2 cellular contexts compared by ENCODE assay signal in the genomic region with DNA sequence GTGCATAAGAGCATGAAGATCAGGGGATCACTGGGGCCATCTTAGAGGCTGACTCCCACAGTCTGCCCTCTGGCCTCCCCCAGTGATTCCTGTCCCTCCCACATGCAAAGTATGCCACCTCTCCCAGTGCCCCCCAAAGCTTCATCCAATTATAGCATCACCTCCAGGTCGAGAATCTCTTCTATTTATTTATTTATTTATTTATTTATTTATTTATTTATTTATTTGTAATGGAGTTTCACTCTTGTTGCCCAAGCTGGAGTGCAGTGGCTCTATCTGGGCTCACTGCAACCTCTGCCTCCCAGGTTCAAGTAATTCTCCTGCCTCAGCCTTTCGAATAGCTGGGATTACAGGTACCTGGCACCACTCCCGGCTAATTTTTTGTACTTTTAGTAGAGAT.
TF ChIP-seq lines count a peak whose summit lies in the region.

No MANE protein-coding gene starts in this region.

TF ChIP-seq in A549, 52 proteins besides CTCF, POLR2A, EP300 and RAD21:
- peak; percentile 51; the same call in 1 of the 2 replicates for TF ChIP-seq ZC3H11A (IDR thresholded peaks at IDR 0.05)
- no peak for TF ChIP-seq MYC (IDR thresholded peaks at IDR 0.05; ENCODE audit: borderline replicate concordance, low read length)

TF ChIP-seq in HEK293, 187 proteins besides CTCF, POLR2A, EP300 and RAD21 (continues in another document):
- no peak for TF ChIP-seq ZNF677 (tag by site-specific recombination; IDR thresholded peaks at IDR 0.05)
- TF ChIP-seq ZNF19 (tag by site-specific recombination; IDR thresholded peaks at IDR 0.05; ENCODE audit: low read depth) = 0 out of 2 replicates have a peak, but pooled peaks have one; percentile 42
- TF ChIP-seq ZNF777 (tag by site-specific recombination; IDR thresholded peaks at IDR 0.05; ENCODE audit: borderline replicate concordance) = no peak
- TF ChIP-seq BCL11A (tag by site-specific recombination; IDR thresholded peaks at IDR 0.05; ENCODE audit: low read depth) = no peak
- TF ChIP-seq ZNF292 (tag by site-specific recombination; IDR thresholded peaks at IDR 0.05; ENCODE audit: borderline replicate concordance, low read depth) = 0 out of 2 replicates have a peak, but pooled peaks have one; percentile 68
- TF ChIP-seq ZNF394 (tag by site-specific recombination; IDR thresholded peaks at IDR 0.05; ENCODE audit: borderline replicate concordance) = peak; percentile 95
- TF ChIP-seq ZNF664 (tag by site-specific recombination; IDR thresholded peaks at IDR 0.05) = 0 out of 2 replicates have a peak, but pooled peaks have one; percentile 58
- peak; percentile 83; the same call in 1 of the 2 replicates for TF ChIP-seq ZNF140 (tag by site-specific recombination; IDR thresholded peaks at IDR 0.05)
- peak; percentile 51 for TF ChIP-seq ZNF654 (tag by site-specific recombination; IDR thresholded peaks at IDR 0.05; ENCODE audit: low read depth)
- TF ChIP-seq, protein P1, sequence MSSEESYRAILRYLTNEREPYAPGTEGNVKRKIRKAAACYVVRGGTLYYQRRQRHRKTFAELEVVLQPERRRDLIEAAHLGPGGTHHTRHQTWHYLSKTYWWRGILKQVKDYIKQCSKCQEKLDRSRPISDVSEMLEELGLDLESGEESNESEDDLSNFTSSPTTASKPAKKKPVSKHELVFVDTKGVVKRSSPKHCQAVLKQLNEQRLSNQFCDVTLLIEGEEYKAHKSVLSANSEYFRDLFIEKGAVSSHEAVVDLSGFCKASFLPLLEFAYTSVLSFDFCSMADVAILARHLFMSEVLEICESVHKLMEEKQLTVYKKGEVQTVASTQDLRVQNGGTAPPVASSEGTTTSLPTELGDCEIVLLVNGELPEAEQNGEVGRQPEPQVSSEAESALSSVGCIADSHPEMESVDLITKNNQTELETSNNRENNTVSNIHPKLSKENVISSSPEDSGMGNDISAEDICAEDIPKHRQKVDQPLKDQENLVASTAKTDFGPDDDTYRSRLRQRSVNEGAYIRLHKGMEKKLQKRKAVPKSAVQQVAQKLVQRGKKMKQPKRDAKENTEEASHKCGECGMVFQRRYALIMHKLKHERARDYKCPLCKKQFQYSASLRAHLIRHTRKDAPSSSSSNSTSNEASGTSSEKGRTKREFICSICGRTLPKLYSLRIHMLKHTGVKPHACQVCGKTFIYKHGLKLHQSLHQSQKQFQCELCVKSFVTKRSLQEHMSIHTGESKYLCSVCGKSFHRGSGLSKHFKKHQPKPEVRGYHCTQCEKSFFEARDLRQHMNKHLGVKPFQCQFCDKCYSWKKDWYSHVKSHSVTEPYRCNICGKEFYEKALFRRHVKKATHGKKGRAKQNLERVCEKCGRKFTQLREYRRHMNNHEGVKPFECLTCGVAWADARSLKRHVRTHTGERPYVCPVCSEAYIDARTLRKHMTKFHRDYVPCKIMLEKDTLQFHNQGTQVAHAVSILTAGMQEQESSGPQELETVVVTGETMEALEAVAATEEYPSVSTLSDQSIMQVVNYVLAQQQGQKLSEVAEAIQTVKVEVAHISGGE (tag by site-specific recombination; conservative IDR thresholded peaks at IDR 0.05; ENCODE audit: low read depth) = peak; percentile 77
- TF ChIP-seq, protein P2, sequence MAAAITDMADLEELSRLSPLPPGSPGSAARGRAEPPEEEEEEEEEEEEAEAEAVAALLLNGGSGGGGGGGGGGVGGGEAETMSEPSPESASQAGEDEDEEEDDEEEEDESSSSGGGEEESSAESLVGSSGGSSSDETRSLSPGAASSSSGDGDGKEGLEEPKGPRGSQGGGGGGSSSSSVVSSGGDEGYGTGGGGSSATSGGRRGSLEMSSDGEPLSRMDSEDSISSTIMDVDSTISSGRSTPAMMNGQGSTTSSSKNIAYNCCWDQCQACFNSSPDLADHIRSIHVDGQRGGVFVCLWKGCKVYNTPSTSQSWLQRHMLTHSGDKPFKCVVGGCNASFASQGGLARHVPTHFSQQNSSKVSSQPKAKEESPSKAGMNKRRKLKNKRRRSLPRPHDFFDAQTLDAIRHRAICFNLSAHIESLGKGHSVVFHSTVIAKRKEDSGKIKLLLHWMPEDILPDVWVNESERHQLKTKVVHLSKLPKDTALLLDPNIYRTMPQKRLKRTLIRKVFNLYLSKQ (tag by site-specific recombination; IDR thresholded peaks at IDR 0.05; ENCODE audit: borderline replicate concordance) = 0 out of 2 replicates have a peak, but pooled peaks have one; percentile 71
- TF ChIP-seq ZNF169 (tag by site-specific recombination; IDR thresholded peaks at IDR 0.05) = no peak
- TF ChIP-seq, protein P3, sequence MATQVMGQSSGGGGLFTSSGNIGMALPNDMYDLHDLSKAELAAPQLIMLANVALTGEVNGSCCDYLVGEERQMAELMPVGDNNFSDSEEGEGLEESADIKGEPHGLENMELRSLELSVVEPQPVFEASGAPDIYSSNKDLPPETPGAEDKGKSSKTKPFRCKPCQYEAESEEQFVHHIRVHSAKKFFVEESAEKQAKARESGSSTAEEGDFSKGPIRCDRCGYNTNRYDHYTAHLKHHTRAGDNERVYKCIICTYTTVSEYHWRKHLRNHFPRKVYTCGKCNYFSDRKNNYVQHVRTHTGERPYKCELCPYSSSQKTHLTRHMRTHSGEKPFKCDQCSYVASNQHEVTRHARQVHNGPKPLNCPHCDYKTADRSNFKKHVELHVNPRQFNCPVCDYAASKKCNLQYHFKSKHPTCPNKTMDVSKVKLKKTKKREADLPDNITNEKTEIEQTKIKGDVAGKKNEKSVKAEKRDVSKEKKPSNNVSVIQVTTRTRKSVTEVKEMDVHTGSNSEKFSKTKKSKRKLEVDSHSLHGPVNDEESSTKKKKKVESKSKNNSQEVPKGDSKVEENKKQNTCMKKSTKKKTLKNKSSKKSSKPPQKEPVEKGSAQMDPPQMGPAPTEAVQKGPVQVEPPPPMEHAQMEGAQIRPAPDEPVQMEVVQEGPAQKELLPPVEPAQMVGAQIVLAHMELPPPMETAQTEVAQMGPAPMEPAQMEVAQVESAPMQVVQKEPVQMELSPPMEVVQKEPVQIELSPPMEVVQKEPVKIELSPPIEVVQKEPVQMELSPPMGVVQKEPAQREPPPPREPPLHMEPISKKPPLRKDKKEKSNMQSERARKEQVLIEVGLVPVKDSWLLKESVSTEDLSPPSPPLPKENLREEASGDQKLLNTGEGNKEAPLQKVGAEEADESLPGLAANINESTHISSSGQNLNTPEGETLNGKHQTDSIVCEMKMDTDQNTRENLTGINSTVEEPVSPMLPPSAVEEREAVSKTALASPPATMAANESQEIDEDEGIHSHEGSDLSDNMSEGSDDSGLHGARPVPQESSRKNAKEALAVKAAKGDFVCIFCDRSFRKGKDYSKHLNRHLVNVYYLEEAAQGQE (tag by site-specific recombination; IDR thresholded peaks at IDR 0.05) = peak; percentile 72
- TF ChIP-seq, protein P4, sequence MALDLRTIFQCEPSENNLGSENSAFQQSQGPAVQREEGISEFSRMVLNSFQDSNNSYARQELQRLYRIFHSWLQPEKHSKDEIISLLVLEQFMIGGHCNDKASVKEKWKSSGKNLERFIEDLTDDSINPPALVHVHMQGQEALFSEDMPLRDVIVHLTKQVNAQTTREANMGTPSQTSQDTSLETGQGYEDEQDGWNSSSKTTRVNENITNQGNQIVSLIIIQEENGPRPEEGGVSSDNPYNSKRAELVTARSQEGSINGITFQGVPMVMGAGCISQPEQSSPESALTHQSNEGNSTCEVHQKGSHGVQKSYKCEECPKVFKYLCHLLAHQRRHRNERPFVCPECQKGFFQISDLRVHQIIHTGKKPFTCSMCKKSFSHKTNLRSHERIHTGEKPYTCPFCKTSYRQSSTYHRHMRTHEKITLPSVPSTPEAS (tag by site-specific recombination; IDR thresholded peaks at IDR 0.05) = no peak
- peak; percentile 61 for TF ChIP-seq ZBTB8A (tag by site-specific recombination; IDR thresholded peaks at IDR 0.05)
- no peak for TF ChIP-seq ZBTB7A (tag by site-specific recombination; IDR thresholded peaks at IDR 0.05; ENCODE audit: low read depth)
- TF ChIP-seq ZNF510 (tag by site-specific recombination; IDR thresholded peaks at IDR 0.05; ENCODE audit: insufficient replicate concordance) = peak; percentile 84
- no peak for TF ChIP-seq ZNF423 (tag by site-specific recombination; IDR thresholded peaks at IDR 0.05)
- peak; percentile 81; the same call in 1 of the 2 replicates for TF ChIP-seq ZNF202 (tag by site-specific recombination; IDR thresholded peaks at IDR 0.05; ENCODE audit: borderline replicate concordance)
- peak; percentile 44; the same call in 1 of the 2 replicates for TF ChIP-seq GFI1B (tag by site-specific recombination; IDR thresholded peaks at IDR 0.05)
- no peak for TF ChIP-seq ZNF114 (tag by site-specific recombination; IDR thresholded peaks at IDR 0.05)
- no peak for TF ChIP-seq GLI4 (tag by site-specific recombination; IDR thresholded peaks at IDR 0.05)
- no peak for TF ChIP-seq ZNF16 (tag by site-specific recombination; IDR thresholded peaks at IDR 0.05; ENCODE audit: low read depth)
- no peak for TF ChIP-seq KLF8 (tag by site-specific recombination; IDR thresholded peaks at IDR 0.05)
- TF ChIP-seq ZNF555 (tag by site-specific recombination; conservative IDR thresholded peaks at IDR 0.05) = peak; percentile 84
- 0 out of 2 replicates have a peak, but pooled peaks have one; percentile 24 for TF ChIP-seq ZNF530 (tag by site-specific recombination; IDR thresholded peaks at IDR 0.05; ENCODE audit: low read depth)
- peak; percentile 62; the same call in 1 of the 2 replicates for TF ChIP-seq ZNF501 (tag by site-specific recombination; IDR thresholded peaks at IDR 0.05)
- TF ChIP-seq ZNF354C (tag by site-specific recombination; IDR thresholded peaks at IDR 0.05; ENCODE audit: borderline replicate concordance, low read depth) = peak; percentile 68; the same call in 1 of the 2 replicates
- 0 out of 2 replicates have a peak, but pooled peaks have one; percentile 56 for TF ChIP-seq ZNF433 (tag by site-specific recombination; IDR thresholded peaks at IDR 0.05; ENCODE audit: low read depth)
- no peak for TF ChIP-seq ZNF670 (tag by site-specific recombination; IDR thresholded peaks at IDR 0.05; ENCODE audit: low read depth)
- peak; percentile 50; the same call in 1 of the 2 replicates for TF ChIP-seq ZBTB21 (tag by site-specific recombination; IDR thresholded peaks at IDR 0.05)
- TF ChIP-seq ZNF560 (tag by site-specific recombination; IDR thresholded peaks at IDR 0.05; ENCODE audit: borderline replicate concordance) = peak; percentile 65; the same call in 1 of the 2 replicates
- no peak for TF ChIP-seq HOXA7 (CRISPR knock-in tag; IDR thresholded peaks at IDR 0.05; ENCODE audit: borderline replicate concordance)
- TF ChIP-seq ZNF629 (tag by site-specific recombination; IDR thresholded peaks at IDR 0.05) = peak; percentile 54
- TF ChIP-seq, protein P5, sequence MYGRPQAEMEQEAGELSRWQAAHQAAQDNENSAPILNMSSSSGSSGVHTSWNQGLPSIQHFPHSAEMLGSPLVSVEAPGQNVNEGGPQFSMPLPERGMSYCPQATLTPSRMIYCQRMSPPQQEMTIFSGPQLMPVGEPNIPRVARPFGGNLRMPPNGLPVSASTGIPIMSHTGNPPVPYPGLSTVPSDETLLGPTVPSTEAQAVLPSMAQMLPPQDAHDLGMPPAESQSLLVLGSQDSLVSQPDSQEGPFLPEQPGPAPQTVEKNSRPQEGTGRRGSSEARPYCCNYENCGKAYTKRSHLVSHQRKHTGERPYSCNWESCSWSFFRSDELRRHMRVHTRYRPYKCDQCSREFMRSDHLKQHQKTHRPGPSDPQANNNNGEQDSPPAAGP (tag by site-specific recombination; IDR thresholded peaks at IDR 0.05) = no peak
- TF ChIP-seq ZNF223 (tag by site-specific recombination; IDR thresholded peaks at IDR 0.05) = 0 out of 2 replicates have a peak, but pooled peaks have one; percentile 17
- peak; percentile 44; the same call in 1 of the 2 replicates for TF ChIP-seq ZXDB (tag by site-specific recombination; IDR thresholded peaks at IDR 0.05)
- no peak for TF ChIP-seq OSR2 (tag by site-specific recombination; IDR thresholded peaks at IDR 0.05)
- peak; percentile 86 for TF ChIP-seq ZNF426 (tag by site-specific recombination; IDR thresholded peaks at IDR 0.05)
- TF ChIP-seq SCRT2 (tag by site-specific recombination; IDR thresholded peaks at IDR 0.05) = no peak
- TF ChIP-seq ZNF558 (tag by site-specific recombination; IDR thresholded peaks at IDR 0.05) = peak; percentile 68; the same call in 1 of the 2 replicates
- TF ChIP-seq, protein P6, sequence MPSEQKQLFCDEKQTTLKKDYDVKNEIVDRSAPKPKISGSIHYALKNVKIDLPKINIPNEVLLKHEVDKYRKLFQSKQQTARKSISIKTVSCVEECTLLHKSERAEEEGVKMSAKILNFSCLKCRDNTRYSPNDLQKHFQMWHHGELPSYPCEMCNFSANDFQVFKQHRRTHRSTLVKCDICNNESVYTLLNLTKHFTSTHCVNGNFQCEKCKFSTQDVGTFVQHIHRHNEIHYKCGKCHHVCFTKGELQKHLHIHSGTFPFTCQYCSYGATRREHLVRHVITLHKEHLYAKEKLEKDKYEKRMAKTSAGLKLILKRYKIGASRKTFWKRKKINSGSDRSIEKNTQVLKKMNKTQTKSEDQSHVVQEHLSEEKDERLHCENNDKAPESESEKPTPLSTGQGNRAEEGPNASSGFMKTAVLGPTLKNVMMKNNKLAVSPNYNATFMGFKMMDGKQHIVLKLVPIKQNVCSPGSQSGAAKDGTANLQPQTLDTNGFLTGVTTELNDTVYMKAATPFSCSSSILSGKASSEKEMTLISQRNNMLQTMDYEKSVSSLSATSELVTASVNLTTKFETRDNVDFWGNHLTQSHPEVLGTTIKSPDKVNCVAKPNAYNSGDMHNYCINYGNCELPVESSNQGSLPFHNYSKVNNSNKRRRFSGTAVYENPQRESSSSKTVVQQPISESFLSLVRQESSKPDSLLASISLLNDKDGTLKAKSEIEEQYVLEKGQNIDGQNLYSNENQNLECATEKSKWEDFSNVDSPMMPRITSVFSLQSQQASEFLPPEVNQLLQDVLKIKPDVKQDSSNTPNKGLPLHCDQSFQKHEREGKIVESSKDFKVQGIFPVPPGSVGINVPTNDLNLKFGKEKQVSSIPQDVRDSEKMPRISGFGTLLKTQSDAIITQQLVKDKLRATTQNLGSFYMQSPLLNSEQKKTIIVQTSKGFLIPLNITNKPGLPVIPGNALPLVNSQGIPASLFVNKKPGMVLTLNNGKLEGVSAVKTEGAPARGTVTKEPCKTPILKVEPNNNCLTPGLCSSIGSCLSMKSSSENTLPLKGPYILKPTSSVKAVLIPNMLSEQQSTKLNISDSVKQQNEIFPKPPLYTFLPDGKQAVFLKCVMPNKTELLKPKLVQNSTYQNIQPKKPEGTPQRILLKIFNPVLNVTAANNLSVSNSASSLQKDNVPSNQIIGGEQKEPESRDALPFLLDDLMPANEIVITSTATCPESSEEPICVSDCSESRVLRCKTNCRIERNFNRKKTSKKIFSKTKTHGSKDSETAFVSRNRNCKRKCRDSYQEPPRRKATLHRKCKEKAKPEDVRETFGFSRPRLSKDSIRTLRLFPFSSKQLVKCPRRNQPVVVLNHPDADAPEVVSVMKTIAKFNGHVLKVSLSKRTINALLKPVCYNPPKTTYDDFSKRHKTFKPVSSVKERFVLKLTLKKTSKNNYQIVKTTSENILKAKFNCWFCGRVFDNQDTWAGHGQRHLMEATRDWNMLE (tag by site-specific recombination; conservative IDR thresholded peaks at IDR 0.05; ENCODE audit: low read depth) = peak; percentile 86
- TF ChIP-seq FEZF1 (tag by site-specific recombination; IDR thresholded peaks at IDR 0.05) = no peak
- TF ChIP-seq ZNF623 (tag by site-specific recombination; IDR thresholded peaks at IDR 0.05) = peak; percentile 72
- TF ChIP-seq, protein P7, sequence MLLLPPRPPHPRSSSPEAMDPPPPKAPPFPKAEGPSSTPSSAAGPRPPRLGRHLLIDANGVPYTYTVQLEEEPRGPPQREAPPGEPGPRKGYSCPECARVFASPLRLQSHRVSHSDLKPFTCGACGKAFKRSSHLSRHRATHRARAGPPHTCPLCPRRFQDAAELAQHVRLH (tag by site-specific recombination; IDR thresholded peaks at IDR 0.05) = 0 out of 2 replicates have a peak, but pooled peaks have one; percentile 33
- peak; percentile 25; the same call in 1 of the 2 replicates for TF ChIP-seq MYNN (tag by site-specific recombination; IDR thresholded peaks at IDR 0.05; ENCODE audit: borderline replicate concordance)
- peak; percentile 77; the same call in 1 of the 2 replicates for TF ChIP-seq ZFP37 (tag by site-specific recombination; IDR thresholded peaks at IDR 0.05)
